ENCODE assay signal across 14 cellular contexts in the genomic region with DNA sequence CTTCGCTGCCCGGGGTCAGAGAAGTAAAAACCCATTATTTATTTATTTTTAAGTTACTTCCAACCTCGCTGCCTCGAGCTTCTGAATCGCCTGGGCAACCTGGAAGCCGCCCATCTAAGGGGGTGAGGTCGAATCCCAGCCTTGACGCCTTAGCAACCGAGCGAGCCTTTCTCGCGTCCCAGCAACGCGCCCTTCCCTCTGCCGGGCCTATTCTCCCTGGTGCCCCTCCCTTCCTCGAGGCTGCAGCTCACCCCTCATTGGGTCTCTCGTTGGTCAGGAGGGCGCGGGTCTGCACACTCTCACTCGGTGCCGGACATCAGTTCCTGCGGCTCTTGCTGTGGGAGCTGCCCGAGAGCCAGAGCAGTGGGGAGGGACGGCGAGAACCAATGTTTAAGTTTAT. TPM values are rescaled to one million over a fixed set of nuclear protein-coding genes. Genes with fewer than 3 reads are reported as not detected.
A peak's percentile ranks its signal among the peaks of the same experiment; 100 is the strongest.
DNase-seq lines count a peak whose midpoint lies in the region; ATAC-seq and TF ChIP-seq lines count a peak whose summit lies in the region.
"Had no signal": no experiment of that assay in that cellular context is flagged by ENCODE, and none has a peak within 500 bp of the region (broad histone marks: within the 10 kb centered on the region; RNA-seq: fewer than 3 reads in every experiment).

A gene (plus strand): TSS at position 302 of the 400 bp plus-strand sequence. CDS start 277 bp downstream, outside the sequence.

- H3K27me3 ChIP-seq in cardiac muscle cell, result no peaks in the 10 kb centered on the region
- H3K27me3 ChIP-seq in right atrium auricular region, result no peaks in the 10 kb centered on the region
- H3K27me3 ChIP-seq in mesendoderm (ENCODE audit: insufficient read depth, low read length, poor library complexity), result no peaks in the 10 kb centered on the region
- H3K27me3 ChIP-seq in aorta (ENCODE audit: control insufficient read depth in 1 of 2, insufficient read depth in 2 of 2, low read length in 1 of 2), result no peaks in the 10 kb centered on the region

- intact Hi-C loops in aorta (cut with DNase I), result no loop called here

- no peaks in the 10 kb centered on the region for H3K79me2 ChIP-seq in mesendoderm (ENCODE audit: control insufficient read depth, insufficient read depth, low read length)

- DNase-seq in cardiac muscle cell (ENCODE audit: low read depth in 1 of 2, low spot score in 1 of 2), result peak; percentile 55 to 69
- no peak for DNase-seq in right atrium auricular region (ENCODE audit: low spot score)
- DNase-seq in foreskin fibroblast, result peak in 1 of 2 donors; percentile 19
- peak; percentile 85 for DNase-seq in mesendoderm
- peak in 1 of 2 donors; percentile 51 for DNase-seq in aorta
- DNase-seq in OCI-M1 (lab: John Stamatoyannopoulos, UW), result no peak
- no peak for DNase-seq in NK-92 treated with Interleukin-12 subunit alpha and Interleukin-12 subunit beta, amount 100 ng/mL, for 24 hours (lab: John Stamatoyannopoulos, UW)
- DNase-seq: activated naive CD8-positive, alpha-beta T cell treated with anti-CD3 and anti-CD28 coated beads, Interleukin-2, amount 50 U/mL, for 24 hours; HFFc6; NCI-H1048; stimulated activated naive B cell treated with anti-CD40 and anti-IgM and Interleukin-4, amounts not matched to agents 10 μg/mL and 1 μg/mL and 100 μg/mL, for 72 hours had no signal

- H3K9ac ChIP-seq in mesendoderm (ENCODE audit: low read length), result peak within 1 kb of the TSS; percentile 34

- no peak within 1 kb of the TSS for H3K27ac ChIP-seq in cardiac muscle cell
- H3K27ac ChIP-seq in right atrium auricular region, result no peak within 1 kb of the TSS
- H3K27ac ChIP-seq in mesendoderm (ENCODE audit: low read depth, low read length), result no peak within 1 kb of the TSS
- H3K27ac ChIP-seq in aorta (ENCODE audit: low read depth in 1 of 2, low read length in 2 of 2), result no peak within 1 kb of the TSS
- H3K27ac ChIP-seq: A549, epithelial cell of prostate had no signal

- ATAC-seq in aorta (ENCODE audit: low FRiP score) (peak; percentile 38), GM18511 (IDR thresholded peaks at IDR 0.05; ENCODE audit: unreplicated experiment) (no peak)
- ATAC-seq: A549; activated naive CD8-positive, alpha-beta T cell treated with anti-CD3 and anti-CD28 coated beads, Interleukin-2, amount 50 U/mL, for 24 hours; stimulated activated naive B cell treated with anti-CD40 and anti-IgM and Interleukin-4, amounts not matched to agents 10 μg/mL and 1 μg/mL and 100 μg/mL, for 72 hours had no signal

- no peak within 1 kb of the TSS for H4K8ac ChIP-seq in mesendoderm (ENCODE audit: low read depth, low read length)

- H3K4me3 ChIP-seq in cardiac muscle cell (no peak within 1 kb of the TSS), right atrium auricular region (peak within 1 kb of the TSS in 1 of 2 donors; percentile 29), foreskin fibroblast (ENCODE audit: low read depth in 1 of 2, low read length in 2 of 2) (peak within 1 kb of the TSS; percentile 12 to 33), mesendoderm (ENCODE audit: low read length) (no peak within 1 kb of the TSS), aorta (ENCODE audit: low read length in 2 of 2) (no peak within 1 kb of the TSS)
- H3K4me3 ChIP-seq: A549 had no signal

- H3K23ac ChIP-seq in mesendoderm (ENCODE audit: low read length), result no peak within 1 kb of the TSS

- H2BK120ac ChIP-seq in mesendoderm (ENCODE audit: low read depth, low read length), result no peak within 1 kb of the TSS

- no peak within 1 kb of the TSS for H2AK5ac ChIP-seq in mesendoderm (ENCODE audit: low read length)

- H2BK15ac ChIP-seq in mesendoderm (replicated peaks; ENCODE audit: low read depth), result no peak within 1 kb of the TSS

- H3K9me3 ChIP-seq in cardiac muscle cell (ENCODE audit: low read depth) (no peaks in the 10 kb centered on the region), right atrium auricular region (no peaks in the 10 kb centered on the region), aorta (ENCODE audit: control insufficient read depth, low read length) (no peaks in the 10 kb centered on the region)
- H3K9me3 ChIP-seq: A549 had no signal

- no peaks in the 10 kb centered on the region for H3K79me1 ChIP-seq in mesendoderm (ENCODE audit: low read length)

- no peaks in the 10 kb centered on the region for H3K36me3 ChIP-seq in cardiac muscle cell
- H3K36me3 ChIP-seq in right atrium auricular region, result no peaks in the 10 kb centered on the region
- H3K36me3 ChIP-seq in mesendoderm (ENCODE audit: control insufficient read depth, insufficient read depth, low read length), result no peaks in the 10 kb centered on the region
- no peaks in the 10 kb centered on the region for H3K36me3 ChIP-seq in aorta (ENCODE audit: control insufficient read depth in 1 of 2, insufficient read depth in 2 of 2, low read length in 1 of 2)

- H3K4me2 ChIP-seq in mesendoderm (ENCODE audit: low read length), result peak within 1 kb of the TSS; percentile 61
- H3K4me2 ChIP-seq: A549 had no signal

- H3K4ac ChIP-seq in mesendoderm (ENCODE audit: low read depth, low read length), result no peak within 1 kb of the TSS

- no peaks in the 10 kb centered on the region for H3K4me1 ChIP-seq in cardiac muscle cell (ENCODE audit: low read depth)
- no peaks in the 10 kb centered on the region for H3K4me1 ChIP-seq in right atrium auricular region
- peaks cover 3% of the 10 kb centered on the region for H3K4me1 ChIP-seq in mesendoderm (ENCODE audit: control insufficient read depth, low read depth, low read length)
- no peaks in the 10 kb centered on the region for H3K4me1 ChIP-seq in aorta (ENCODE audit: control insufficient read depth in 1 of 2, insufficient read depth in 2 of 2, low read length in 2 of 2)
- H3K4me1 ChIP-seq: A549 had no signal

- H3K56ac ChIP-seq in mesendoderm (ENCODE audit: low read length), result no peak within 1 kb of the TSS

- no peak within 1 kb of the TSS for H4K5ac ChIP-seq in mesendoderm (ENCODE audit: low read length)

- H2BK5ac ChIP-seq in mesendoderm (ENCODE audit: low read length), result no peak within 1 kb of the TSS

- no peak within 1 kb of the TSS for H3K18ac ChIP-seq in mesendoderm (ENCODE audit: low read length)

- TF ChIP-seq CTCF in cardiac muscle cell (IDR thresholded peaks at IDR 0.05; ENCODE audit: low read depth, low read length) (no peak), right atrium auricular region (IDR thresholded peaks at IDR 0.05) (no peak), foreskin fibroblast (IDR thresholded peaks at IDR 0.05; ENCODE audit: low read depth, low read length) (no peak)

- no CpG with 5 or more reads among the region's 25 CpGs for WGBS in mesendoderm (ENCODE audit: extremely low coverage, insufficient coverage, low lambda C conversion rate)
- 2 to 3% methylated on average over 25 of the region's 25 CpGs for WGBS in aorta, 2 donors

RNA-seq across cellular contexts. Expression of the gene that starts here (rescaled TPM):
- 2.2 and 3.2 TPM in 2 replicates for total RNA-seq in cardiac muscle cell
- 1.1 and 2.6 TPM in 2 replicates for polyA plus RNA-seq in cardiac muscle cell
- total RNA-seq in right atrium auricular region, result under 1 TPM in 1 of 2 donors, not detected in 1; 0.51 TPM
- 0.34 TPM for polyA plus RNA-seq in mesendoderm (2013, experiment 1 of 2)
- polyA plus RNA-seq in mesendoderm (2013, experiment 2 of 2), result 0.35 TPM
- 1 to 10 TPM; 1.5 to 3.1 TPM for total RNA-seq in aorta
- 1 to 10 TPM in 1 of 2 donors, under 1 TPM in 1; 0.63 to 7.0 TPM for polyA plus RNA-seq in aorta

Comparison
In these comparisons a context has a peak if more than half of its experiments do, and no peak if none do; other contexts are left out.
1. DNase-seq: peak in cardiac muscle cell (2 of 2) and mesendoderm (single experiment); none in right atrium auricular region (single experiment), OCI-M1 (single experiment) and NK-92 treated with Interleukin-12 subunit alpha and Interleukin-12 subunit beta, amount 100 ng/mL, for 24 hours (single experiment).
2. H3K4me3 ChIP-seq: peak in foreskin fibroblast (2 of 2); none in cardiac muscle cell (single experiment), mesendoderm (single experiment) and aorta (0 of 2).